Comparison of ENCODE assay signal across 8 cellular contexts in the genomic region with DNA sequence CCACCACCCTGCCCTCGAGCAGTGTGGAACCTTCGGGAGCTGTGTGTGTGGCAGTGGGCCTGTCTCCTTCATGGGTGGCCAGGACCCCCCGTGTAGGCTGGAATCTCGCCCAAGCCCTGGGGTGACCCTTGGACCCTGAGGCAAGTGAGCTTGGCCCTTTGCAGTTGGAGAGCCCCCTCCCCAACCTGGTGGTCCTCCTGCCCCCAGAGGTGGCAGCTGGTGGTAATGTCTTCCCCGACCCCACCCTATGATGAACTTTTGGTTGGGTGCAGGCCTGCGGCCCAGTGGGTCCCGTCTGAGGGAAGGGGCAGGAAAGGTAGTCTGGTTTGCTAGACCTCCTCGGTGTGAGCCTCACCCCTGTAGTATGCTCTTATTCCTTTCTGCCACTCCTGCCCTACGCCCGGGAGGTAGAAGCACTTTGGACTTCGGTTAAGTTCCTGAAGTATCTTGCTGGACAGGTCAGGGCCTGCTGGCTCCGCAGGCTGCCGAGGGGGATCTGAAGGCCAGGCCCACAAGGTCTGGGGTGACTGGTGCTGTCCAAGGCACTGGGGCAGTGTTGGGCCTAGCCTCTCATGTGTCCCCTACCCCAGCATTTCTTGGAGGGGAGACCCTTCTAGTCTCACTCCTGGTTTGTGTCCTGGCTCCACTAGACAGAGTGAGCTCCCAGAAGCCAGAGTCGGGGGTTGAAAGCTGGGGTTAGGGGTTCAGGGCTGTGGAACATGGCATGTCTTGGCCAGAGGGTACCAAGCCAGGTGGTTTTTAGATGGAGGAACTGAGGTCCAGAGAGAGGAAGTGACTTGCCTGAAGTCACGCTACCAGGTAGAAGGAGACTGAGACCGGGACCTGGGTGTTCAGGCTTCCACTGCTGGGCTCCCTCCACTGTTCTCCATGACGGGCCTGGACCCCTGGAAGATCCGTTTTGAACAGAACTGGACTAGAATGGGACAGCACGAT. TPM values are rescaled to one million over a fixed set of nuclear protein-coding genes. Genes with fewer than 3 reads are reported as not detected.
DNase-seq lines count a peak whose midpoint lies in the region; ATAC-seq and TF ChIP-seq lines count a peak whose summit lies in the region.

No MANE protein-coding gene starts in this region.

- DNase-seq in T-helper 2 cell treated with Interferon-gamma antibody and Interleukin-4, amounts not matched to agents 5 μg/mL and 100 μg/mL, for 36 hours (ENCODE audit: low spot score): no peak
- no peak for DNase-seq in T-helper 2 cell
- no peak for DNase-seq in ascending aorta (ENCODE audit: low spot score in 2 of 2)
- peak; percentile 67 for DNase-seq in left lobe of liver (ENCODE audit: low spot score)
- DNase-seq in suprapubic skin (ENCODE audit: low spot score in 2 of 2): no peak
- no peak for DNase-seq in stimulated activated CD4-positive, alpha-beta T cell treated with anti-CD3 and anti-CD28 coated beads, Interleukin-4, amount 100 ng/mL, for 4 hours

- peak overlapping the region; percentile 74 to 82 for H3K4me3 ChIP-seq in ascending aorta
- H3K4me3 ChIP-seq in suprapubic skin: peak overlapping the region; percentile 72

- peaks cover 19 to 50% of the 10 kb centered on the region in 2 donors for H3K4me1 ChIP-seq in ascending aorta
- H3K4me1 ChIP-seq in suprapubic skin: peaks cover 54% of the 10 kb centered on the region

- H3K27me3 Mint-ChIP-seq in T-helper 2 cell treated with Interferon-gamma antibody and Interleukin-4, amounts not matched to agents 5 μg/mL and 100 μg/mL, for 36 hours (ENCODE audit: low read depth): peaks cover under 1% of the 10 kb centered on the region

- peak overlapping the region; percentile 99 for H3K4me3 Mint-ChIP-seq in T-helper 2 cell treated with Interferon-gamma antibody and Interleukin-4, amounts not matched to agents 5 μg/mL and 100 μg/mL, for 36 hours

- ATAC-seq in left lobe of liver (peak; percentile 40), HG03196 (IDR thresholded peaks at IDR 0.05; ENCODE audit: unreplicated experiment) (no peak), HG03045 (IDR thresholded peaks at IDR 0.05; ENCODE audit: unreplicated experiment) (no peak)

- peak overlapping the region; percentile 95 to 97 for H3K27ac ChIP-seq in ascending aorta
- H3K27ac ChIP-seq in suprapubic skin: peak overlapping the region; percentile 96

- intact Hi-C loops in ascending aorta (cut with DNase I): loop anchor here (5.0 kb wide), 3 partner anchors 39 to 79 kb away; partner anchors contain the start of gene TRIM62

- H3K36me3 Mint-ChIP-seq in T-helper 2 cell treated with Interferon-gamma antibody and Interleukin-4, amounts not matched to agents 5 μg/mL and 100 μg/mL, for 36 hours (ENCODE audit: low read depth): peaks cover 11% of the 10 kb centered on the region

- no peaks in the 10 kb centered on the region for H3K27me3 ChIP-seq in ascending aorta
- H3K27me3 ChIP-seq in suprapubic skin: no peaks in the 10 kb centered on the region

- no peaks in the 10 kb centered on the region for H3K9me3 ChIP-seq in ascending aorta
- no peaks in the 10 kb centered on the region for H3K9me3 ChIP-seq in suprapubic skin

- no peak for TF ChIP-seq CTCF in ascending aorta (IDR thresholded peaks at IDR 0.05)
- no peak for TF ChIP-seq CTCF in suprapubic skin (IDR thresholded peaks at IDR 0.05)

- no peak for TF ChIP-seq POLR2A in suprapubic skin (IDR thresholded peaks at IDR 0.05)

- H3K36me3 ChIP-seq in ascending aorta (peaks cover 0 to 5% of the 10 kb centered on the region in 2 donors), suprapubic skin (peaks cover 5% of the 10 kb centered on the region)

- H3K9me3 Mint-ChIP-seq in T-helper 2 cell treated with Interferon-gamma antibody and Interleukin-4, amounts not matched to agents 5 μg/mL and 100 μg/mL, for 36 hours: no peaks in the 10 kb centered on the region

- peak overlapping the region; percentile 98 for H3K27ac Mint-ChIP-seq in T-helper 2 cell treated with Interferon-gamma antibody and Interleukin-4, amounts not matched to agents 5 μg/mL and 100 μg/mL, for 36 hours

- peaks cover 33% of the 10 kb centered on the region for H3K4me1 Mint-ChIP-seq in T-helper 2 cell treated with Interferon-gamma antibody and Interleukin-4, amounts not matched to agents 5 μg/mL and 100 μg/mL, for 36 hours (ENCODE audit: low read depth)

- WGBS in suprapubic skin: 35% methylated on average over 16 of the region's 19 CpGs

- TF ChIP-seq EP300 in suprapubic skin (IDR thresholded peaks at IDR 0.05): no peak

RNA-seq across cellular contexts. Expression of gene ZNF362, which starts 1.7 kb away (rescaled TPM):
- total RNA-seq in ascending aorta: 34.4 TPM
- total RNA-seq in left lobe of liver: 8.4 TPM
- total RNA-seq in suprapubic skin: 10 to 100 TPM; 18.7 to 23.9 (median 21.9) TPM
